ENCODE assay signal across 8 cellular contexts in genomic region chr19:55339225-55340143, GRCh38. TPM values are rescaled to one million over a fixed set of nuclear protein-coding genes. Genes with fewer than 3 reads are reported as not detected.
DNase-seq lines count a peak whose midpoint lies in the region; ATAC-seq and TF ChIP-seq lines count a peak whose summit lies in the region.

TSS of gene KMT5C (plus strand) at chr19:55339876. CDS start at chr19:55341937, 2,061 bp downstream.

- H3K9ac ChIP-seq in mucosa of rectum (ENCODE audit: low read depth in 1 of 2, low read length in 2 of 2), result peak within 1 kb of the TSS; percentile 87 to 96

- peaks cover 22 to 25% of the 10 kb centered on the region in 2 donors for H3K4me1 ChIP-seq in mucosa of rectum (ENCODE audit: control insufficient read depth in 2 of 2, insufficient read depth in 2 of 2, low read length in 2 of 2)

- TF ChIP-seq POLR2A in erythroblast (IDR thresholded peaks at IDR 0.05; ENCODE audit: low read length), result peak; percentile 82

- ATAC-seq in GM21717 (IDR thresholded peaks at IDR 0.05; ENCODE audit: unreplicated experiment), result peak; percentile 72

- H3K4me3 ChIP-seq in mucosa of rectum (ENCODE audit: low read length in 2 of 2), result peak within 1 kb of the TSS; percentile 76 to 86

- peaks cover 17% of the 10 kb centered on the region for H3K4me1 Mint-ChIP-seq in activated T-cell treated with anti-CD3 and anti-CD28 coated beads, Interleukin-2, amount 50 U/mL, for 24 hours (ENCODE audit: low read depth)

- no peaks in the 10 kb centered on the region for H3K9me3 ChIP-seq in mucosa of rectum (ENCODE audit: control insufficient read depth in 2 of 2, low read length in 2 of 2)

- peak within 1 kb of the TSS; percentile 95 for H3K27ac Mint-ChIP-seq in activated T-cell treated with anti-CD3 and anti-CD28 coated beads, Interleukin-2, amount 50 U/mL, for 24 hours

- peaks cover 26% of the 10 kb centered on the region for H3K36me3 Mint-ChIP-seq in activated T-cell treated with anti-CD3 and anti-CD28 coated beads, Interleukin-2, amount 50 U/mL, for 24 hours (ENCODE audit: low read depth)

- no peaks in the 10 kb centered on the region for H3K9me3 Mint-ChIP-seq in activated T-cell treated with anti-CD3 and anti-CD28 coated beads, Interleukin-2, amount 50 U/mL, for 24 hours

- H3K36me3 ChIP-seq in mucosa of rectum (ENCODE audit: control insufficient read depth in 2 of 2, insufficient read depth in 2 of 2, low read length in 2 of 2), result peaks cover 0 to 8% of the 10 kb centered on the region in 2 donors

- peak within 1 kb of the TSS; percentile 84 for H3K4me3 Mint-ChIP-seq in activated T-cell treated with anti-CD3 and anti-CD28 coated beads, Interleukin-2, amount 50 U/mL, for 24 hours

- in situ Hi-C loops in KBM-7 (cut with MboI; ENCODE audit: low pct_unique_long_range_greater_than_20kb, low sequenced_read_pairs), result no loop called here

- no peaks in the 10 kb centered on the region for H3K27me3 ChIP-seq in mucosa of rectum (ENCODE audit: control insufficient read depth in 2 of 2, insufficient read depth in 2 of 2, low read length in 2 of 2)

- H3K27me3 Mint-ChIP-seq in activated T-cell treated with anti-CD3 and anti-CD28 coated beads, Interleukin-2, amount 50 U/mL, for 24 hours, result peaks cover 3% of the 10 kb centered on the region

- H3K27ac ChIP-seq in mucosa of rectum (ENCODE audit: low read depth in 2 of 2, low read length in 2 of 2), result peak within 1 kb of the TSS; percentile 97 to 99

- DNase-seq in DMS53 (lab: John Stamatoyannopoulos, UW), result peak; percentile 100
- DNase-seq in KBM-7, result peak; percentile 100
- DNase-seq in activated T-cell treated with anti-CD3 and anti-CD28 coated beads, Interleukin-2, amount 50 U/mL, for 24 hours, result peak; percentile 100
- DNase-seq in erythroblast (lab: John Stamatoyannopoulos, UW), result peak; percentile 100
- DNase-seq in stimulated activated CD8-positive, alpha-beta memory T cell treated with anti-CD3 and anti-CD28 coated beads, Interleukin-4, amount 100 ng/mL, for 48 hours, result peak; percentile 100

TF ChIP-seq in PFSK-1, 5 proteins besides CTCF, POLR2A, EP300 and RAD21:
- TF ChIP-seq SIN3A (IDR thresholded peaks at IDR 0.05; ENCODE audit: borderline replicate concordance, insufficient read depth, low read length), result peak; percentile 52; the same call in 1 of the 2 replicates
- peak; percentile 85 for TF ChIP-seq TAF1 (IDR thresholded peaks at IDR 0.05; ENCODE audit: borderline replicate concordance, insufficient read depth, low read length)
- no peak for TF ChIP-seq REST (IDR thresholded peaks at IDR 0.05; ENCODE audit: insufficient read depth in 1 of 2, low read depth in 2 of 2, low read length in 2 of 2)
- peak; percentile 35 for TF ChIP-seq FOXP2 (optimal IDR thresholded peaks at IDR 0.05; ENCODE audit: borderline replicate concordance, extremely low read depth, extremely low read length, insufficient read depth)
- TF ChIP-seq POLR2AphosphoS5 (IDR thresholded peaks at IDR 0.05; ENCODE audit: low read depth, low read length), result peak; percentile 84

RNA-seq across cellular contexts. Expression of gene KMT5C, which starts in this region (rescaled TPM):
- 20.0 TPM for polyA plus RNA-seq in PFSK-1 (2012; ENCODE audit: insufficient read length, low read depth)

Comparison
In these comparisons a context has a peak if more than half of its experiments do, and no peak if none do; other contexts are left out.
1. Peak in every context shown above with its lines: DNase-seq, ATAC-seq, H3K4me3 ChIP-seq and H3K27ac ChIP-seq.